Comparison of ENCODE assay signal across 12 cellular contexts in the genomic region with DNA sequence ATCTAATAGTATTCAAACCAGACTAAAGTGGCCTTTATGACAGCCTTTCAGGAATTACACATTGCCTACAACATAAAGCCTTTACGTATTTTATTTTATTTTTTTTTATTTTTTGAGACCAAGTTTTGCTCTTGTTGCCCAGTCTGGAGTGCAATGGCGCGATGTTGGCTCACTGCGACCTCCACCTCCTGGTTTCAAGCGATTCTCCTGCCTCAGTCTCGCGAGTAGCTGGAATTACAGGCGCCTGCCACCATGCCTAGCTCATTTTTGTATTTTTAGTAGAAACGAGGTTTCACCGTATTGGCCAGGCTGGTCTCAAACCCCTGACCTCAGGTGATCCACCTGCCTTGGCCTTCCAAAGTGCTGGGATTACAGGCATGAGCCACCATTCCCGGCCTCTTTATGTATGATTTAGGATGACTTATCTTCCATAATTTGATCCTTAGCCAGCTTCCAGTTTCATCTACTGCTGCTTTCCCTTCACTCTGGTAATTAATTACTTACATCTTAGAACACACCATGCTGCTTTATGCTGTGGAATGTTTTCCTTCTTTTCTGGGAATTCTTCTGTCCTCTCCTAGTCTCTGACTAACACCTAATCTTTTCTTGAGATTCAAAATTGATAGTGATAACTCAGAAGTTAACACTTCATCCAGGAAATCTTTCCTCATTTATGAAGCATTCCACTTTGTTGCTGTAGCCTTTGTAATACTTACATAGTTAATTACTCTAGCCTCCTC. TPM values are rescaled to one million over a fixed set of nuclear protein-coding genes. Genes with fewer than 3 reads are reported as not detected.
DNase-seq lines count a peak whose midpoint lies in the region; ATAC-seq and TF ChIP-seq lines count a peak whose summit lies in the region.
"Had no signal": no experiment of that assay in that cellular context is flagged by ENCODE, and none has a peak within 500 bp of the region (broad histone marks: within the 10 kb centered on the region; RNA-seq: fewer than 3 reads in every experiment).

No MANE protein-coding gene starts in this region.

- no peak overlapping the region for H3K4me3 ChIP-seq in CD8-positive, alpha-beta memory T cell (ENCODE audit: low read length)
- no peak overlapping the region for H3K4me3 ChIP-seq in HEK293 (ENCODE audit: low read depth, low read length)

- CTCF ChIA-PET in CD8-positive, alpha-beta memory T cell (lab: Charles Lee) = no interaction called here
- CTCF ChIA-PET in HEK293 (lab: Yijun Ruan, JAX) = no interaction called here

- peaks cover 0 to 34% (median 8%) of the 10 kb centered on the region in 3 donors for H3K36me3 Mint-ChIP-seq in CD8-positive, alpha-beta memory T cell
- H3K36me3 Mint-ChIP-seq in activated naive CD8-positive, alpha-beta T cell treated with anti-CD3 and anti-CD28 coated beads for 36 hours = peaks cover 23% of the 10 kb centered on the region
- H3K36me3 Mint-ChIP-seq in nephron (ENCODE audit: low read depth) = peaks cover 35% of the 10 kb centered on the region

- DNase-seq in CD8-positive, alpha-beta memory T cell = no peak
- DNase-seq in activated naive CD8-positive, alpha-beta T cell treated with anti-CD3 and anti-CD28 coated beads for 36 hours = no peak
- no peak for DNase-seq in SK-N-DZ (ENCODE audit: low spot score)
- no peak for DNase-seq in substantia nigra (lab: John Stamatoyannopoulos, UW)
- DNase-seq: left ventricle myocardium superior, NCI-H1436 treated with DMSO at 0.1 percent for 48 hours, occipital lobe, SHP77 treated with DMSO at 0.1 percent for 48 hours, spleen had no signal

- H3K27me3 Mint-ChIP-seq in CD8-positive, alpha-beta memory T cell = peaks cover 0 to 3% of the 10 kb centered on the region in 2 donors
- H3K27me3 Mint-ChIP-seq in activated naive CD8-positive, alpha-beta T cell treated with anti-CD3 and anti-CD28 coated beads for 36 hours = no peaks in the 10 kb centered on the region
- peaks cover 3% of the 10 kb centered on the region for H3K27me3 Mint-ChIP-seq in nephron (ENCODE audit: low read depth)

- no peaks in the 10 kb centered on the region for H3K9me3 ChIP-seq in CD8-positive, alpha-beta memory T cell (ENCODE audit: low read length)
- H3K9me3 ChIP-seq in HEK293 (ENCODE audit: control insufficient read depth, insufficient read depth, low read depth, low read length) = no peaks in the 10 kb centered on the region
- H3K9me3 ChIP-seq: spleen had no signal

- H3K27me3 ChIP-seq in CD8-positive, alpha-beta memory T cell (ENCODE audit: insufficient read depth, low read length, poor library complexity, severe bottlenecking) = no peaks in the 10 kb centered on the region
- H3K27me3 ChIP-seq: spleen had no signal

- peaks cover 21% of the 10 kb centered on the region for H3K4me1 ChIP-seq in CD8-positive, alpha-beta memory T cell (ENCODE audit: insufficient read depth, low read length)
- H3K4me1 ChIP-seq in HEK293 (ENCODE audit: control insufficient read depth, insufficient read depth, low read length) = peaks cover 9% of the 10 kb centered on the region

- no peaks in the 10 kb centered on the region for H3K9me3 Mint-ChIP-seq in CD8-positive, alpha-beta memory T cell
- no peaks in the 10 kb centered on the region for H3K9me3 Mint-ChIP-seq in activated naive CD8-positive, alpha-beta T cell treated with anti-CD3 and anti-CD28 coated beads for 36 hours
- no peaks in the 10 kb centered on the region for H3K9me3 Mint-ChIP-seq in nephron

- H3K27ac Mint-ChIP-seq in CD8-positive, alpha-beta memory T cell = peak overlapping the region in 7 of 8 donors; percentile 50 to 90 (median 63)
- H3K27ac Mint-ChIP-seq in activated naive CD8-positive, alpha-beta T cell treated with anti-CD3 and anti-CD28 coated beads for 36 hours = peak overlapping the region; percentile 57
- H3K27ac Mint-ChIP-seq in nephron = peak overlapping the region in 1 of 3 experiments; percentile 59

- TF ChIP-seq CTCF in HEK293 (tag by site-specific recombination; IDR thresholded peaks at IDR 0.05) (no peak), nephron (IDR thresholded peaks at IDR 0.05; ENCODE audit: unreplicated experiment in 3 of 3) (no peak)

- ATAC-seq in GM18502 (IDR thresholded peaks at IDR 0.05; ENCODE audit: poor library complexity, unreplicated experiment) = no peak
- ATAC-seq: left ventricle myocardium superior had no signal

- H3K4me1 Mint-ChIP-seq in CD8-positive, alpha-beta memory T cell = peaks cover 29 to 52% (median 41%) of the 10 kb centered on the region in 3 donors
- peaks cover 29% of the 10 kb centered on the region for H3K4me1 Mint-ChIP-seq in activated naive CD8-positive, alpha-beta T cell treated with anti-CD3 and anti-CD28 coated beads for 36 hours
- H3K4me1 Mint-ChIP-seq in nephron = peaks cover 19% of the 10 kb centered on the region

- H3K4me3 Mint-ChIP-seq in CD8-positive, alpha-beta memory T cell = peak overlapping the region in 6 of 7 donors; percentile 33 to 95 (median 78)
- peak overlapping the region; percentile 51 for H3K4me3 Mint-ChIP-seq in activated naive CD8-positive, alpha-beta T cell treated with anti-CD3 and anti-CD28 coated beads for 36 hours
- peak overlapping the region; percentile 86 to 94 (median 94) for H3K4me3 Mint-ChIP-seq in nephron

- POLR2A ChIA-PET in CD8-positive, alpha-beta memory T cell (lab: Charles Lee) = no interaction called here
- POLR2A ChIA-PET in HEK293 (lab: Yijun Ruan, JAX) = interaction anchor here (0.6 kb wide), 1 partner anchor 14 kb away, joined by 4 read pairs; no protein-coding TSS in a partner anchor

- H3K27ac ChIP-seq in CD8-positive, alpha-beta memory T cell (ENCODE audit: low read depth, low read length) = no peak overlapping the region
- no peak overlapping the region for H3K27ac ChIP-seq in HEK293 (ENCODE audit: extremely low read depth, low read depth, low read length)
- no peak overlapping the region for H3K27ac ChIP-seq in substantia nigra (ENCODE audit: low read depth, low read length, poor library complexity, severe bottlenecking)
- H3K27ac ChIP-seq: spleen had no signal

- peaks cover 8% of the 10 kb centered on the region for H3K36me3 ChIP-seq in CD8-positive, alpha-beta memory T cell (ENCODE audit: insufficient read depth, low read length)
- H3K36me3 ChIP-seq in HEK293 (ENCODE audit: control insufficient read depth in 2 of 2, insufficient read depth in 1 of 2, low read length in 2 of 2) = peaks cover 27 to 40% of the 10 kb centered on the region in 2 experiments

TF ChIP-seq in HEK293, 187 proteins besides CTCF, POLR2A, EP300 and RAD21 (continues in another document):
- TF ChIP-seq MYNN (tag by site-specific recombination; IDR thresholded peaks at IDR 0.05; ENCODE audit: borderline replicate concordance) (no peak), ZNF211 (tag by site-specific recombination; IDR thresholded peaks at IDR 0.05; ENCODE audit: low read depth) (no peak), EGR2 (tag by site-specific recombination; IDR thresholded peaks at IDR 0.05; ENCODE audit: low read depth) (no peak), ZNF2 (tag by site-specific recombination; IDR thresholded peaks at IDR 0.05) (no peak), ZNF776 (tag by site-specific recombination; IDR thresholded peaks at IDR 0.05; ENCODE audit: borderline replicate concordance) (no peak), ZNF335 (tag by site-specific recombination; conservative IDR thresholded peaks at IDR 0.05) (peak; percentile 30), IKZF3 (tag by site-specific recombination; IDR thresholded peaks at IDR 0.05) (0 out of 2 replicates have a peak, but pooled peaks have one; percentile 37), ZNF529 (tag by site-specific recombination; IDR thresholded peaks at IDR 0.05; ENCODE audit: insufficient replicate concordance) (no peak), OSR2 (tag by site-specific recombination; IDR thresholded peaks at IDR 0.05) (no peak)
- TF ChIP-seq, protein P1, sequence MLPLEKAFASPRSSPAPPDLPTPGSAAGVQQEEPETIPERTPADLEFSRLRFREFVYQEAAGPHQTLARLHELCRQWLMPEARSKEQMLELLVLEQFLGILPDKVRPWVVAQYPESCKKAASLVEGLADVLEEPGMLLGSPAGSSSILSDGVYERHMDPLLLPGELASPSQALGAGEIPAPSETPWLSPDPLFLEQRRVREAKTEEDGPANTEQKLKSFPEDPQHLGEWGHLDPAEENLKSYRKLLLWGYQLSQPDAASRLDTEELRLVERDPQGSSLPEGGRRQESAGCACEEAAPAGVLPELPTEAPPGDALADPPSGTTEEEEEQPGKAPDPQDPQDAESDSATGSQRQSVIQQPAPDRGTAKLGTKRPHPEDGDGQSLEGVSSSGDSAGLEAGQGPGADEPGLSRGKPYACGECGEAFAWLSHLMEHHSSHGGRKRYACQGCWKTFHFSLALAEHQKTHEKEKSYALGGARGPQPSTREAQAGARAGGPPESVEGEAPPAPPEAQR (tag by site-specific recombination; IDR thresholded peaks at IDR 0.05) = no peak
- TF ChIP-seq, protein P2, sequence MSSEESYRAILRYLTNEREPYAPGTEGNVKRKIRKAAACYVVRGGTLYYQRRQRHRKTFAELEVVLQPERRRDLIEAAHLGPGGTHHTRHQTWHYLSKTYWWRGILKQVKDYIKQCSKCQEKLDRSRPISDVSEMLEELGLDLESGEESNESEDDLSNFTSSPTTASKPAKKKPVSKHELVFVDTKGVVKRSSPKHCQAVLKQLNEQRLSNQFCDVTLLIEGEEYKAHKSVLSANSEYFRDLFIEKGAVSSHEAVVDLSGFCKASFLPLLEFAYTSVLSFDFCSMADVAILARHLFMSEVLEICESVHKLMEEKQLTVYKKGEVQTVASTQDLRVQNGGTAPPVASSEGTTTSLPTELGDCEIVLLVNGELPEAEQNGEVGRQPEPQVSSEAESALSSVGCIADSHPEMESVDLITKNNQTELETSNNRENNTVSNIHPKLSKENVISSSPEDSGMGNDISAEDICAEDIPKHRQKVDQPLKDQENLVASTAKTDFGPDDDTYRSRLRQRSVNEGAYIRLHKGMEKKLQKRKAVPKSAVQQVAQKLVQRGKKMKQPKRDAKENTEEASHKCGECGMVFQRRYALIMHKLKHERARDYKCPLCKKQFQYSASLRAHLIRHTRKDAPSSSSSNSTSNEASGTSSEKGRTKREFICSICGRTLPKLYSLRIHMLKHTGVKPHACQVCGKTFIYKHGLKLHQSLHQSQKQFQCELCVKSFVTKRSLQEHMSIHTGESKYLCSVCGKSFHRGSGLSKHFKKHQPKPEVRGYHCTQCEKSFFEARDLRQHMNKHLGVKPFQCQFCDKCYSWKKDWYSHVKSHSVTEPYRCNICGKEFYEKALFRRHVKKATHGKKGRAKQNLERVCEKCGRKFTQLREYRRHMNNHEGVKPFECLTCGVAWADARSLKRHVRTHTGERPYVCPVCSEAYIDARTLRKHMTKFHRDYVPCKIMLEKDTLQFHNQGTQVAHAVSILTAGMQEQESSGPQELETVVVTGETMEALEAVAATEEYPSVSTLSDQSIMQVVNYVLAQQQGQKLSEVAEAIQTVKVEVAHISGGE (tag by site-specific recombination; conservative IDR thresholded peaks at IDR 0.05; ENCODE audit: low read depth) = no peak

RNA-seq across cellular contexts. Expression of a gene that starts 2.6 kb away (rescaled TPM):
- 100 to 1,000 TPM; 111 to 113 TPM for total RNA-seq in CD8-positive, alpha-beta memory T cell
- polyA plus RNA-seq in CD8-positive, alpha-beta memory T cell = 50.2 TPM
- 100 to 1,000 TPM; 116 to 121 TPM for total RNA-seq in activated naive CD8-positive, alpha-beta T cell treated with anti-CD3 and anti-CD28 coated beads for 36 hours
- polyA plus RNA-seq in SK-N-DZ (2014; cell fraction: cytosol; rRNA removed) = 35.0 and 36.7 TPM in 2 replicates
- polyA plus RNA-seq in SK-N-DZ (2014; cell fraction: nucleus; rRNA removed) = 41.3 and 67.4 TPM in 2 replicates
